Comparison of ENCODE assay signal across 1 cellular context in genomic region chr10:6088721-6089333, GRCh38.
TF ChIP-seq lines count a peak whose summit lies in the region.

RBM17 (plus strand) TSS chr10:6089034; CDS start chr10:6097066, 8,032 bp downstream.

TF ChIP-seq in GM12878, 131 proteins besides CTCF, POLR2A, EP300 and RAD21 (continued from another document):
- TF ChIP-seq IRF3 (IDR thresholded peaks at IDR 0.05) (no peak), PAX8 (IDR thresholded peaks at IDR 0.05) (no peak), RCOR1 (conservative IDR thresholded peaks at IDR 0.05; ENCODE audit: low read depth, low read length) (no peak), SRF (IDR thresholded peaks at IDR 0.05; ENCODE audit: low read depth in 2 of 2, low read length in 2 of 2) (0 out of 4 replicates have a peak, but pooled peaks of 1 of the 2 experiments have one; percentile 56), EZH2 (IDR thresholded peaks at IDR 0.05; ENCODE audit: borderline replicate concordance, control insufficient read depth, low read depth, low read length) (no peak), SKIL (IDR thresholded peaks at IDR 0.05; ENCODE audit: low read depth, poor library complexity, severe bottlenecking) (peak; percentile 59), ZNF207 (IDR thresholded peaks at IDR 0.05; ENCODE audit: borderline replicate concordance) (peak; percentile 96)
